ENCODE assay signal across 15 cellular contexts in genomic region chr14:53509845-53510244, GRCh38.
DNase-seq lines count a peak whose midpoint lies in the region; ATAC-seq and TF ChIP-seq lines count a peak whose summit lies in the region.
"Had no signal": no experiment of that assay in that cellular context is flagged by ENCODE, and none has a peak within 500 bp of the region (broad histone marks: within the 10 kb centered on the region; RNA-seq: fewer than 3 reads in every experiment).

No MANE protein-coding gene starts in this region.

- no peak for TF ChIP-seq CTCF in brain microvascular endothelial cell (IDR thresholded peaks at IDR 0.05; ENCODE audit: low read depth, low read length, missing control alignments)

- no peak overlapping the region for H3K9ac ChIP-seq in duodenal mucosa (ENCODE audit: low read depth in 1 of 2, low read length in 2 of 2)

- H3K4me3 ChIP-seq in duodenal mucosa (ENCODE audit: low read depth in 1 of 2, low read length in 2 of 2) (no peak overlapping the region), skin epidermis (no peak overlapping the region), brain microvascular endothelial cell (ENCODE audit: low read depth, low read length) (no peak overlapping the region)

- in situ Hi-C loops in brain microvascular endothelial cell (cut with HindIII; ENCODE audit: low pct_ligation_motif_present, low sequenced_read_pairs), result no loop called here

- ATAC-seq in GM19397 (IDR thresholded peaks at IDR 0.05; ENCODE audit: unreplicated experiment) (no peak), HG03196 (IDR thresholded peaks at IDR 0.05; ENCODE audit: unreplicated experiment) (no peak)
- ATAC-seq: naive thymus-derived CD4-positive, alpha-beta T cell; stimulated activated naive CD8-positive, alpha-beta T cell treated with anti-CD3 and anti-CD28 coated beads, Interleukin-15, Interleukin-2, amounts not matched to agents 100 U/mL and 50 U/mL, for 24 hours had no signal

- H3K4me1 ChIP-seq in duodenal mucosa (ENCODE audit: control insufficient read depth in 1 of 2, insufficient read depth in 2 of 2, low read length in 2 of 2), result no peaks in the 10 kb centered on the region

- H3K27me3 ChIP-seq in duodenal mucosa (ENCODE audit: control insufficient read depth in 1 of 2, insufficient read depth in 2 of 2, low read length in 2 of 2) (no peaks in the 10 kb centered on the region), brain microvascular endothelial cell (replicated peaks) (no peaks in the 10 kb centered on the region)

- no peaks in the 10 kb centered on the region for H3K36me3 ChIP-seq in duodenal mucosa (ENCODE audit: control insufficient read depth in 1 of 2, insufficient read depth in 2 of 2, low read length in 2 of 2)
- no peaks in the 10 kb centered on the region for H3K36me3 ChIP-seq in brain microvascular endothelial cell (replicated peaks)

- peaks cover 0 to 1% of the 10 kb centered on the region in 2 donors for H3K9me3 ChIP-seq in duodenal mucosa (ENCODE audit: control insufficient read depth in 1 of 2, low read length in 2 of 2)

- DNase-seq in GM04504 (ENCODE audit: low read depth), result peak; percentile 54
- peak; percentile 58 for DNase-seq in left kidney (ENCODE audit: low read depth, low spot score)
- DNase-seq in NCI-H2227 treated with DMSO at 0.1 percent for 48 hours (lab: John Stamatoyannopoulos, UW), result no peak
- no peak for DNase-seq in brain microvascular endothelial cell
- DNase-seq: activated CD4-positive, alpha-beta T cell treated with anti-CD3 and anti-CD28 coated beads, Interleukin-2, amount 10 ng/mL, durations not matched to agents 24 days and 14 days; activated naive CD4-positive, alpha-beta T cell; CD4-positive, alpha-beta T cell; cortex of kidney; naive thymus-derived CD4-positive, alpha-beta T cell; NCI-H1092 treated with DMSO at 0.1 percent for 48 hours; stimulated activated naive CD8-positive, alpha-beta T cell treated with anti-CD3 and anti-CD28 coated beads, Interleukin-15, Interleukin-2, amounts not matched to agents 100 U/mL and 50 U/mL, for 24 hours had no signal

- H3K27ac ChIP-seq in duodenal mucosa (ENCODE audit: low read depth, low read length) (peak overlapping the region; percentile 7), skin epidermis (peak overlapping the region in 15 of 21 experiments; percentile 1 to 74 (median 55)), brain microvascular endothelial cell (no peak overlapping the region)

Comparison
In these comparisons a context has a peak if more than half of its experiments do, and no peak if none do; other contexts are left out.
1. DNase-seq: peak in GM04504 (single experiment) and left kidney (single experiment); none in NCI-H2227 treated with DMSO at 0.1 percent for 48 hours (single experiment) and brain microvascular endothelial cell (single experiment).